In the genomic region with DNA sequence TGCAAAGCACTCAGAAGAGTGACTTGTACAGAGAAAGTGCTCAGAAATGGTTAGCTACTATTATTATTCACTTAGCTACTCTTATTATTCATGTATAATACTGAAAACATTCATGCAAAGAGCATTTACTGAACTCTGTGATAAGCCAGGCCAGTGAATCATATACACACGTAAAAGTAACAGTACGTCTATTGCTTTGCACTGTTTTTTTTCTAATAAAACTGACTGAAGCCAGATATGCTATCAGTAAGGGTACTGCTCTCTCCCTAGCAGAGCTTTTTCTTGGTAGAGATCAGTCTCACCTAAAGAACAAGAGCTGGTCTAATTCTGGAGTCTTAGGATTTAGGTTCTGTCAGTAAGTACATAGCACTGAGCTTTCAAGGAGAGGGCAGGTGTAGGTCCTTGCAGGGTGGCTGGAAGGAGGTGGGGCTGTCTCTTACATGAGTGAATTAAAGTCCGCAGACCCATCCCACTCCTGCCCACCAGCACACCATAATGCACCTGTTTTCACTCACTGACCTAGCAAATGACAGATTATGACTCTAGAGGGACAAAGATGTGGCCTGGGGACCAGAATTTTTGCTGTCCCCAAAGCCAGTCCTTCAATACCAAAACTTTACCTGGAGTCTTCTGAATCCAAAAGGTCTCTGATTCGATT, we compare ENCODE assay signal across 10 cellular contexts.
DNase-seq lines count a peak whose midpoint lies in the region; ATAC-seq and TF ChIP-seq lines count a peak whose summit lies in the region.
"Had no signal": no experiment of that assay in that cellular context is flagged by ENCODE, and none has a peak within 500 bp of the region (broad histone marks: within the 10 kb centered on the region; RNA-seq: fewer than 3 reads in every experiment).

No MANE protein-coding gene starts in this region.

- H3K36me3 Mint-ChIP-seq in T-cell = peaks cover 26% of the 10 kb centered on the region
- H3K36me3 Mint-ChIP-seq in glutamatergic neuron (ENCODE audit: unreplicated experiment) = no peaks in the 10 kb centered on the region

- DNase-seq in NCI-H82 (lab: John Stamatoyannopoulos, UW) = peak; percentile 3
- DNase-seq in NCI-H82 treated with DMSO at 0.1 percent for 48 hours (lab: John Stamatoyannopoulos, UW; ENCODE audit: unreplicated experiment) = no peak
- no peak for DNase-seq in T-cell
- no peak for DNase-seq in right atrium auricular region (ENCODE audit: low spot score)
- no peak for DNase-seq in NCI-H146 (lab: John Stamatoyannopoulos, UW)
- DNase-seq in glutamatergic neuron = no peak
- DNase-seq in COLO668 (lab: John Stamatoyannopoulos, UW; ENCODE audit: unreplicated experiment) = no peak

- H3K4me1 Mint-ChIP-seq in T-cell (peaks cover 96 to 97% (median 96%) of the 10 kb centered on the region in 3 donors), glutamatergic neuron (ENCODE audit: low read depth, unreplicated experiment) (peaks cover 46% of the 10 kb centered on the region)

- POLR2A ChIA-PET in T-cell (lab: Charles Lee) = interaction anchor here in 1 of 2 donors (0.6 to 1.2 kb wide), 3 partner anchors 22 to 193 kb away, joined by 3 to 6 read pairs (median 4); no protein-coding TSS in a partner anchor

- no peak for ATAC-seq in T-cell (replicated peaks in 1 of 4)
- ATAC-seq: HCT116 had no signal

- peak overlapping the region in 1 of 2 donors; percentile 12 for H3K9ac ChIP-seq in stomach smooth muscle (ENCODE audit: low read length in 2 of 2)

- TF ChIP-seq CTCF in right atrium auricular region (IDR thresholded peaks at IDR 0.05) (no peak), glutamatergic neuron (IDR thresholded peaks at IDR 0.05; ENCODE audit: partially characterized antibody, unreplicated experiment) (no peak)

- H3K9me3 ChIP-seq in right atrium auricular region = no peaks in the 10 kb centered on the region
- no peaks in the 10 kb centered on the region for H3K9me3 ChIP-seq in stomach smooth muscle (ENCODE audit: control insufficient read depth in 2 of 2, low read length in 2 of 2)
- H3K9me3 ChIP-seq: neutrophil had no signal

- H3K27me3 ChIP-seq in right atrium auricular region (no peaks in the 10 kb centered on the region), stomach smooth muscle (ENCODE audit: control insufficient read depth in 1 of 2, insufficient read depth in 2 of 2, low read length in 2 of 2) (no peaks in the 10 kb centered on the region)
- H3K27me3 ChIP-seq: neutrophil had no signal

- peaks cover 10% of the 10 kb centered on the region for H3K36me3 ChIP-seq in right atrium auricular region
- peaks cover 4 to 5% of the 10 kb centered on the region in 2 donors for H3K36me3 ChIP-seq in stomach smooth muscle (ENCODE audit: control insufficient read depth in 2 of 2, insufficient read depth in 2 of 2, low read length in 2 of 2)
- H3K36me3 ChIP-seq: neutrophil had no signal

- H3K27ac ChIP-seq in right atrium auricular region (peak overlapping the region; percentile 97 to 98), stomach smooth muscle (ENCODE audit: low read length) (peak overlapping the region; percentile 88)

- H3K4me3 Mint-ChIP-seq in T-cell = peak overlapping the region; percentile 90 to 93 (median 91)
- no peak overlapping the region for H3K4me3 Mint-ChIP-seq in glutamatergic neuron (ENCODE audit: unreplicated experiment)

- H3K9me3 Mint-ChIP-seq in T-cell (no peaks in the 10 kb centered on the region), glutamatergic neuron (ENCODE audit: unreplicated experiment) (no peaks in the 10 kb centered on the region)

- CTCF ChIA-PET in T-cell (lab: Charles Lee) = interaction anchor here (0.6 to 1.3 kb wide), 6 partner anchors 9 to 315 kb away, joined by 3 to 8 read pairs (median 4); no protein-coding TSS in a partner anchor

- H3K27me3 Mint-ChIP-seq in T-cell = no peaks in the 10 kb centered on the region
- H3K27me3 Mint-ChIP-seq in glutamatergic neuron (ENCODE audit: unreplicated experiment) = peaks cover 2% of the 10 kb centered on the region

- H3K27ac Mint-ChIP-seq in T-cell (peak overlapping the region; percentile 99 to 100), glutamatergic neuron (ENCODE audit: unreplicated experiment) (no peak overlapping the region)

- H3K4me3 ChIP-seq in right atrium auricular region (no peak overlapping the region), stomach smooth muscle (ENCODE audit: low read length in 2 of 2) (no peak overlapping the region)

- H3K4me1 ChIP-seq in right atrium auricular region = peaks cover 0 to 65% of the 10 kb centered on the region in 2 donors
- peaks cover 27% of the 10 kb centered on the region for H3K4me1 ChIP-seq in stomach smooth muscle (ENCODE audit: control insufficient read depth, insufficient read depth, low read length)
